Comparison of ENCODE assay signal across 1 cellular context in genomic region chr19:46186101-46186716, GRCh38.
TF ChIP-seq lines count a peak whose summit lies in the region.

No MANE protein-coding gene starts in this region.

TF ChIP-seq in IMR-90, 13 proteins besides CTCF, POLR2A, EP300 and RAD21:
- TF ChIP-seq BHLHE40 (IDR thresholded peaks at IDR 0.05; ENCODE audit: low read depth, low read length), result no peak
- peak; percentile 16; the same call in 1 of the 2 replicates for TF ChIP-seq CEBPB (IDR thresholded peaks at IDR 0.05; ENCODE audit: low read depth, low read length)
